ENCODE assay signal across 8 cellular contexts in genomic region chr6:149745252-149745651, GRCh38. TPM values are rescaled to one million over a fixed set of nuclear protein-coding genes. Genes with fewer than 3 reads are reported as not detected.
DNase-seq lines count a peak whose midpoint lies in the region; ATAC-seq, FAIRE-seq and TF ChIP-seq lines count a peak whose summit lies in the region.
"Not testable (repeated sequence)": the region's sequence is repeated elsewhere in the genome, so short reads cannot be mapped to it uniquely, and the experiment has no call there.

No MANE protein-coding gene starts in this region.

- not testable (repeated sequence) for ATAC-seq in activated CD4-positive, alpha-beta T cell treated with anti-CD3 and anti-CD28 coated beads for 36 hours; GM12878; pancreas

- H3K4me1 Mint-ChIP-seq in activated CD4-positive, alpha-beta T cell treated with anti-CD3 and anti-CD28 coated beads for 36 hours = peaks cover 21% of the 10 kb centered on the region

- SMC1A ChIA-PET in GM12878 (lab: Charles Lee; ENCODE audit: uncharacterized antibody, unreplicated experiment) = interaction anchor here (1.2 to 1.5 kb wide), 3 partner anchors 12 to 79 kb away, joined by 3 to 5 read pairs (median 4); no protein-coding TSS in a partner anchor

- H2AFZ ChIP-seq in Loucy (ENCODE audit: low read length); GM12878 (ENCODE audit: control insufficient read depth, low read depth, low read length): not testable (repeated sequence)

- H3K36me3 ChIP-seq in DOHH2 (ENCODE audit: control insufficient read depth, low read length) (peaks cover 45% of the 10 kb centered on the region), Loucy (ENCODE audit: insufficient read depth, low read length) (peaks cover 23% of the 10 kb centered on the region), GM12878 (ENCODE audit: control insufficient read depth in 2 of 2, insufficient read depth in 2 of 2, low read length in 1 of 2) (peaks cover 3 to 12% of the 10 kb centered on the region in 2 experiments), esophagus squamous epithelium (peaks cover 9 to 41% (median 16%) of the 10 kb centered on the region in 3 donors), liver (ENCODE audit: control insufficient read depth in 4 of 4, insufficient read depth in 3 of 4, low read depth in 1 of 4, low read length in 3 of 4) (peaks cover 8 to 22% (median 16%) of the 10 kb centered on the region in 4 donors), pancreas (peaks cover 0 to 22% (median 4%) of the 10 kb centered on the region in 3 donors), tibial artery (peaks cover 23 to 34% (median 32%) of the 10 kb centered on the region in 3 donors)

- peaks cover 22% of the 10 kb centered on the region for H3K4me1 ChIP-seq in DOHH2 (ENCODE audit: control insufficient read depth, low read length)
- H3K4me1 ChIP-seq in Loucy (ENCODE audit: insufficient read depth, low read length, poor library complexity, severe bottlenecking) = peaks cover 15% of the 10 kb centered on the region
- not testable (repeated sequence) for H3K4me1 ChIP-seq in GM12878 (ENCODE audit: control insufficient read depth, insufficient read depth, low read length)
- H3K4me1 ChIP-seq in esophagus squamous epithelium = peaks cover 5 to 39% (median 6%) of the 10 kb centered on the region in 3 donors
- H3K4me1 ChIP-seq in liver (ENCODE audit: control insufficient read depth in 4 of 4, insufficient read depth in 4 of 4, low read length in 3 of 4) = peaks cover 3 to 20% (median 14%) of the 10 kb centered on the region in 4 donors
- peaks cover 0 to 14% (median 3%) of the 10 kb centered on the region in 3 donors for H3K4me1 ChIP-seq in pancreas
- H3K4me1 ChIP-seq in tibial artery = peaks cover 0 to 20% (median 10%) of the 10 kb centered on the region in 4 donors

- H4K20me1 ChIP-seq in DOHH2 (ENCODE audit: control insufficient read depth, insufficient read depth, low read depth, low read length); GM12878 (ENCODE audit: control insufficient read depth, insufficient read depth): not testable (repeated sequence)
- peaks cover 16% of the 10 kb centered on the region for H4K20me1 ChIP-seq in Loucy (ENCODE audit: insufficient read depth, low read length, poor library complexity, severe bottlenecking)

- CTCF ChIA-PET in activated CD4-positive, alpha-beta T cell treated with anti-CD3 and anti-CD28 coated beads for 36 hours (lab: Charles Lee) = interaction anchor here (0.7 to 2.7 kb wide), 9 partner anchors 14 to 94 kb away, joined by 3 to 12 read pairs (median 3); partner anchors contain the start of gene LATS1
- CTCF ChIA-PET in GM12878 (lab: Yijun Ruan, JAX) = interaction anchor here (0.8 to 1.6 kb wide), 5 partner anchors 10 to 183 kb away, joined by 3 to 4 read pairs (median 4); partner anchors contain the start of gene LATS1

- not testable (repeated sequence) for H3K9me3 Mint-ChIP-seq in activated CD4-positive, alpha-beta T cell treated with anti-CD3 and anti-CD28 coated beads for 36 hours (ENCODE audit: low read depth)

- not testable (repeated sequence) for H3K27ac ChIP-seq in DOHH2 (ENCODE audit: low read depth, low read length); GM12878 (ENCODE audit: control insufficient read depth, insufficient read depth); liver (ENCODE audit: low read depth in 1 of 2, low read length in 2 of 2); pancreas; tibial artery
- H3K27ac ChIP-seq in esophagus squamous epithelium = peak overlapping the region in 3 of 4 donors; percentile 82 to 93 (median 88)

- H3K9me2 ChIP-seq in DOHH2 (replicated peaks; ENCODE audit: control insufficient read depth, low read length); Loucy (replicated peaks; ENCODE audit: low read depth, low read length): not testable (repeated sequence)

- H3K36me3 Mint-ChIP-seq in activated CD4-positive, alpha-beta T cell treated with anti-CD3 and anti-CD28 coated beads for 36 hours (ENCODE audit: low read depth) = peaks cover 29% of the 10 kb centered on the region

- TF ChIP-seq EP300 in GM12878 (IDR thresholded peaks at IDR 0.05; ENCODE audit: borderline replicate concordance in 1 of 2, control insufficient read depth in 1 of 2, low read depth in 2 of 2, low read length in 2 of 2) = not testable (repeated sequence)

- intact Hi-C loops in activated CD4-positive, alpha-beta T cell treated with anti-CD3 and anti-CD28 coated beads for 36 hours (cut with DNase I, micrococcal nuclease) = loop anchor here (5.0 kb wide), 3 partner anchors 217 to 1707 kb away; partner anchors contain the start of genes ULBP1 (in 2 of the 2), MTHFD1L (in 1 of the 2) and RMND1 (in 1 of the 2)
- intact Hi-C loops in GM12878 (cut with micrococcal nuclease; ENCODE audit: unreplicated experiment) = loop anchor here (5.0 kb wide), 1 partner anchor 178 kb away; the partner anchor contains the start of gene GINM1
- intact Hi-C loops in esophagus squamous epithelium (cut with DNase I); pancreas (cut with DNase I); tibial artery (cut with DNase I; ENCODE audit: low total_unique reads): not testable (repeated sequence)

- H3K4me3 Mint-ChIP-seq in activated CD4-positive, alpha-beta T cell treated with anti-CD3 and anti-CD28 coated beads for 36 hours = peak overlapping the region; percentile 98

- BruUV-seq in GM12878 (replicated peaks; lab: Mats Ljungman, UMichigan) = not testable (repeated sequence)

- H3K27me3 Mint-ChIP-seq in activated CD4-positive, alpha-beta T cell treated with anti-CD3 and anti-CD28 coated beads for 36 hours = not testable (repeated sequence)

- not testable (repeated sequence) for TF ChIP-seq POLR2A in GM12878 (IDR thresholded peaks at IDR 0.05; ENCODE audit: low read depth, low read length); esophagus squamous epithelium (IDR thresholded peaks at IDR 0.05)

- H3K79me2 ChIP-seq in DOHH2 (ENCODE audit: control insufficient read depth, low read length) = peaks cover 47% of the 10 kb centered on the region
- peaks cover 48% of the 10 kb centered on the region for H3K79me2 ChIP-seq in Loucy (ENCODE audit: insufficient read depth, low read length)
- peaks cover 19% of the 10 kb centered on the region for H3K79me2 ChIP-seq in GM12878 (ENCODE audit: control insufficient read depth, insufficient read depth, low read length)

- FAIRE-seq in GM12878 (lab: Jason Lieb, UNC); pancreas (lab: Jason Lieb, UNC): not testable (repeated sequence)

- TF ChIP-seq RAD21 in GM12878 (IDR thresholded peaks at IDR 0.05; ENCODE audit: insufficient read depth, low read depth, low read length); liver (IDR thresholded peaks at IDR 0.05): not testable (repeated sequence)

- 58% methylated on average over 10 of the region's 10 CpGs for WGBS in GM12878 (ENCODE audit: insufficient coverage, insufficient replicate concordance, low lambda C conversion rate, missing lambda C conversion rate)
- WGBS in esophagus squamous epithelium, 2 donors = 69 to 83% methylated on average over 10 of the region's 10 CpGs
- 76% methylated on average over 10 of the region's 10 CpGs for WGBS in liver
- WGBS in pancreas, 2 donors = 61 to 75% methylated on average over 10 of the region's 10 CpGs

- not testable (repeated sequence) for DNase-seq in activated CD4-positive, alpha-beta T cell treated with anti-CD3 and anti-CD28 coated beads for 36 hours; GM12878 (ENCODE audit: low read depth, low spot score); esophagus squamous epithelium (lab: John Stamatoyannopoulos, UW); pancreas; tibial artery

- RAD21 ChIA-PET in GM12878 (lab: Charles Lee; ENCODE audit: unreplicated experiment) = interaction anchor here (0.6 to 1.2 kb wide), 2 partner anchors 77 to 80 kb away, joined by 3 to 4 read pairs; no protein-coding TSS in a partner anchor

- peak overlapping the region; percentile 96 for H3K27ac Mint-ChIP-seq in activated CD4-positive, alpha-beta T cell treated with anti-CD3 and anti-CD28 coated beads for 36 hours

- H3K27me3 ChIP-seq in DOHH2 (ENCODE audit: control insufficient read depth, low read length); Loucy (ENCODE audit: insufficient read depth, low read length, poor library complexity, severe bottlenecking); GM12878 (replicated peaks in 1 of 2; ENCODE audit: control insufficient read depth in 2 of 2, insufficient read depth in 2 of 2, low read length in 1 of 2); esophagus squamous epithelium; liver (ENCODE audit: control insufficient read depth in 4 of 4, insufficient read depth in 4 of 4, low read length in 3 of 4); pancreas; tibial artery: not testable (repeated sequence)

- TF ChIP-seq CTCF in DOHH2 (IDR thresholded peaks at IDR 0.05; ENCODE audit: low read depth, low read length, poor library complexity, severe bottlenecking); Loucy (conservative IDR thresholded peaks at IDR 0.05; ENCODE audit: low read length); GM12878 (IDR thresholded peaks at IDR 0.05 in 2 of 3, conservative IDR thresholded peaks at IDR 0.05 in 1 of 3; ENCODE audit: control insufficient read depth in 2 of 3, extremely low read depth in 1 of 3, insufficient read depth in 1 of 3, low read depth in 3 of 3, low read length in 3 of 3); esophagus squamous epithelium (IDR thresholded peaks at IDR 0.05); liver (IDR thresholded peaks at IDR 0.05; ENCODE audit: low read depth, low read length, missing input control); pancreas (IDR thresholded peaks at IDR 0.05); tibial artery (IDR thresholded peaks at IDR 0.05): not testable (repeated sequence)

- POLR2A ChIA-PET in activated CD4-positive, alpha-beta T cell treated with anti-CD3 and anti-CD28 coated beads for 36 hours (lab: Charles Lee) = not testable (repeated sequence)
- POLR2A ChIA-PET in GM12878 (lab: Charles Lee) = interaction anchor here (0.7 to 1.8 kb wide), 4 partner anchors 9 to 259 kb away, joined by 3 to 7 read pairs (median 4); partner anchors contain the start of gene LATS1

- not testable (repeated sequence) for H3K9me3 ChIP-seq in DOHH2 (ENCODE audit: control insufficient read depth, insufficient read depth, low read length); Loucy (ENCODE audit: insufficient read depth, low read depth, low read length); GM12878 (replicated peaks; ENCODE audit: control insufficient read depth, insufficient read depth, low read length); esophagus squamous epithelium; liver (ENCODE audit: control insufficient read depth in 4 of 4, low read length in 3 of 4); pancreas; tibial artery

- H3K4me2 ChIP-seq in DOHH2 (ENCODE audit: low read length) (peak overlapping the region; percentile 70), Loucy (ENCODE audit: low read depth, low read length, poor library complexity, severe bottlenecking) (peak overlapping the region; percentile 91), GM12878 (ENCODE audit: control insufficient read depth, insufficient read depth) (peak overlapping the region; percentile 48)

- in situ Hi-C loops in GM12878 (cut with MboI) = not testable (repeated sequence)

- peak overlapping the region; percentile 93 for H3K9ac ChIP-seq in Loucy (ENCODE audit: low read depth, low read length, poor library complexity, severe bottlenecking)
- H3K9ac ChIP-seq in GM12878 (ENCODE audit: control insufficient read depth, insufficient read depth, low read length) = peak overlapping the region; percentile 95
- not testable (repeated sequence) for H3K9ac ChIP-seq in liver (ENCODE audit: low read depth in 1 of 2, low read length in 2 of 2)

- not testable (repeated sequence) for H3F3A ChIP-seq in DOHH2 (ENCODE audit: control insufficient read depth, insufficient read depth); Loucy (ENCODE audit: low read depth)

- peak overlapping the region; percentile 97 for H3K4me3 ChIP-seq in DOHH2 (ENCODE audit: low read length)
- peak overlapping the region; percentile 95 for H3K4me3 ChIP-seq in Loucy (ENCODE audit: low read length, poor library complexity, severe bottlenecking)
- peak overlapping the region; percentile 90 for H3K4me3 ChIP-seq in GM12878
- H3K4me3 ChIP-seq in esophagus squamous epithelium = peak overlapping the region in 3 of 4 donors; percentile 82 to 84 (median 84)
- peak overlapping the region in 2 of 3 donors; percentile 78 to 93 for H3K4me3 ChIP-seq in liver (ENCODE audit: low read depth in 1 of 3, low read length in 3 of 3)
- peak overlapping the region in 3 of 4 donors; percentile 72 to 81 (median 75) for H3K4me3 ChIP-seq in pancreas
- H3K4me3 ChIP-seq in tibial artery = peak overlapping the region; percentile 70 to 73

RNA-seq across cellular contexts. Expression of gene NUP43, which starts 1.1 kb away (rescaled TPM):
- total RNA-seq in activated CD4-positive, alpha-beta T cell treated with anti-CD3 and anti-CD28 coated beads for 36 hours = 10 to 100 TPM; 80.5 to 89.4 TPM
- total RNA-seq in GM12878 (2013; cell fraction: nucleolus; rRNA removed) = 60.5 and 75.5 TPM in 2 replicates
- total RNA-seq in GM12878 (2014; rRNA removed) (25.9 and 29.5 TPM in 2 replicates), GM12878 (2014; rRNA removed; fragmentation: Illumina TruSeq; extraction: Trizol) (31.9 and 32.2 TPM in 2 replicates), GM12878 (2021) (34.8 and 44.5 TPM in 2 replicates), esophagus squamous epithelium (10 to 100 TPM in 3 of 4 donors, 1 to 10 TPM in 1; 7.1 to 18.8 (median 16.4) TPM), liver (10 to 100 TPM; 16.2 to 18.5 TPM), pancreas (10 to 100 TPM; 13.1 to 21.0 (median 16.6) TPM)
- polyA plus RNA-seq in GM12878 (2011; ENCODE audit: low read depth) = 10.0 TPM
- polyA plus RNA-seq in GM12878 (2011; rRNA removed) (54.2 and 67.5 TPM in 2 replicates), GM12878 (2014; fragmentation: Illumina TruSeq; extraction: Trizol) (29.6 and 36.2 TPM in 2 replicates), GM12878 (2014; fragmentation: Nextera tagmentation; extraction: Ambion mirVana) (10 to 100 TPM in 1 of 2 experiments, 1 to 10 TPM in 1; 8.9 to 10.4 TPM), GM12878 (2014; rRNA removed) (23.2 and 26.6 TPM in 2 replicates), GM12878 (2016; fragmentation: Nextera tagmentation; extraction: Ambion mirVana) (10 to 100 TPM; 21.8 to 28.8 TPM), liver (1 to 10 TPM; 3.2 to 4.6 TPM), pancreas (1 to 10 TPM; 7.2 to 7.8 TPM)
- 27.6 and 27.8 TPM in 2 replicates for polyA plus RNA-seq in GM12878 (2011; cell fraction: cytosol; rRNA removed)
- polyA plus RNA-seq in GM12878 (2011; cell fraction: nucleus; rRNA removed) = 31.0 and 33.8 TPM in 2 replicates
- polyA plus RNA-seq in GM12878 (2012) = 13.3 and 16.2 TPM in 2 replicates
- 84.3 and 161 TPM in 2 replicates for polyA minus RNA-seq in GM12878 (2011; rRNA and poly(A)+ RNA removed)
- polyA minus RNA-seq in GM12878 (2011; cell fraction: cytosol; rRNA and poly(A)+ RNA removed) = 34.1 and 34.8 TPM in 2 replicates
- polyA minus RNA-seq in GM12878 (2011; cell fraction: nucleus; rRNA and poly(A)+ RNA removed) = 11.0 and 16.0 TPM in 2 replicates

RNA-seq across cellular contexts. Expression of gene PCMT1, which starts 4.3 kb away (rescaled TPM):
- total RNA-seq in activated CD4-positive, alpha-beta T cell treated with anti-CD3 and anti-CD28 coated beads for 36 hours = 10 to 100 TPM; 90.1 to 91.3 TPM
- total RNA-seq in GM12878 (2013; cell fraction: nucleolus; rRNA removed) = 39.6 and 40.5 TPM in 2 replicates
- total RNA-seq in GM12878 (2014; rRNA removed) (45.1 and 48.7 TPM in 2 replicates), GM12878 (2014; rRNA removed; fragmentation: Illumina TruSeq; extraction: Trizol) (45.1 and 48.5 TPM in 2 replicates), GM12878 (2021) (53.0 and 56.0 TPM in 2 replicates), esophagus squamous epithelium (100 to 1,000 TPM in 1 of 4 donors, 10 to 100 TPM in 3; 77.5 to 101 (median 88.0) TPM), liver (10 to 100 TPM; 72.7 to 77.2 TPM), pancreas (10 to 100 TPM; 20.3 to 33.2 (median 26.9) TPM)
- polyA plus RNA-seq in GM12878 (2011; ENCODE audit: low read depth) = 28.2 TPM
- polyA plus RNA-seq in GM12878 (2011; rRNA removed) (114 and 137 TPM in 2 replicates), GM12878 (2014; fragmentation: Illumina TruSeq; extraction: Trizol) (49.4 and 62.3 TPM in 2 replicates), GM12878 (2014; fragmentation: Nextera tagmentation; extraction: Ambion mirVana) (100 to 1,000 TPM in 1 of 2 experiments, 10 to 100 TPM in 1; 87.6 to 114 TPM), GM12878 (2014; rRNA removed) (72.1 and 74.8 TPM in 2 replicates), GM12878 (2016; fragmentation: Nextera tagmentation; extraction: Ambion mirVana) (100 to 1,000 TPM; 122 to 126 TPM), liver (10 to 100 TPM; 56.8 to 78.8 TPM), pancreas (10 to 100 TPM in 1 of 2 donors, 1 to 10 TPM in 1; 9.7 to 35.6 TPM)
- polyA plus RNA-seq in GM12878 (2011; cell fraction: cytosol; rRNA removed) = 114 and 126 TPM in 2 replicates
- 43.6 and 54.1 TPM in 2 replicates for polyA plus RNA-seq in GM12878 (2011; cell fraction: nucleus; rRNA removed)
- 39.2 and 46.1 TPM in 2 replicates for polyA plus RNA-seq in GM12878 (2012)
- polyA minus RNA-seq in GM12878 (2011; rRNA and poly(A)+ RNA removed) = 72.0 and 93.3 TPM in 2 replicates
- 26.7 and 28.1 TPM in 2 replicates for polyA minus RNA-seq in GM12878 (2011; cell fraction: cytosol; rRNA and poly(A)+ RNA removed)
- 13.5 and 16.2 TPM in 2 replicates for polyA minus RNA-seq in GM12878 (2011; cell fraction: nucleus; rRNA and poly(A)+ RNA removed)

RNA-seq across cellular contexts. Expression of gene LATS1, which starts 27.4 kb away (rescaled TPM):
- 10 to 100 TPM; 21.2 to 23.5 TPM for total RNA-seq in activated CD4-positive, alpha-beta T cell treated with anti-CD3 and anti-CD28 coated beads for 36 hours
- 54.5 and 56.4 TPM in 2 replicates for total RNA-seq in GM12878 (2013; cell fraction: nucleolus; rRNA removed)
- 10.7 and 11.0 TPM in 2 replicates for total RNA-seq in GM12878 (2014; rRNA removed)
- total RNA-seq in GM12878 (2014; rRNA removed; fragmentation: Illumina TruSeq; extraction: Trizol) = 13.5 and 13.8 TPM in 2 replicates
- total RNA-seq in GM12878 (2021) = 15.5 and 15.6 TPM in 2 replicates
- 6.1 TPM for polyA plus RNA-seq in GM12878 (2011; ENCODE audit: low read depth)
- polyA plus RNA-seq in GM12878 (2011; rRNA removed) = 9.7 and 10.1 TPM in 2 replicates
- 7.9 and 10.1 TPM in 2 replicates for polyA plus RNA-seq in GM12878 (2011; cell fraction: cytosol; rRNA removed)
- polyA plus RNA-seq in GM12878 (2011; cell fraction: nucleus; rRNA removed) = 9.4 and 10.3 TPM in 2 replicates
- polyA plus RNA-seq in GM12878 (2012) = 6.8 and 7.7 TPM in 2 replicates
- polyA plus RNA-seq in GM12878 (2014; fragmentation: Illumina TruSeq; extraction: Trizol) = 11.8 and 13.4 TPM in 2 replicates
- polyA plus RNA-seq in GM12878 (2014; fragmentation: Nextera tagmentation; extraction: Ambion mirVana) = 1 to 10 TPM; 2.1 to 2.4 TPM
- 5.4 and 7.3 TPM in 2 replicates for polyA plus RNA-seq in GM12878 (2014; rRNA removed)
- 10 to 100 TPM; 10.9 to 11.1 TPM for polyA plus RNA-seq in GM12878 (2016; fragmentation: Nextera tagmentation; extraction: Ambion mirVana)
- 19.7 and 27.6 TPM in 2 replicates for polyA minus RNA-seq in GM12878 (2011; rRNA and poly(A)+ RNA removed)
- polyA minus RNA-seq in GM12878 (2011; cell fraction: cytosol; rRNA and poly(A)+ RNA removed) = 7.9 and 10.6 TPM in 2 replicates
- polyA minus RNA-seq in GM12878 (2011; cell fraction: nucleus; rRNA and poly(A)+ RNA removed) = 15.0 and 20.8 TPM in 2 replicates
- 10 to 100 TPM; 12.1 to 21.2 (median 15.5) TPM for total RNA-seq in esophagus squamous epithelium
- 1 to 10 TPM; 8.3 to 9.2 TPM for total RNA-seq in liver
- 1 to 10 TPM; 2.7 to 2.8 TPM for polyA plus RNA-seq in liver
- 10 to 100 TPM in 3 of 6 donors, 1 to 10 TPM in 3; 8.8 to 17.4 (median 10.4) TPM for total RNA-seq in pancreas
- polyA plus RNA-seq in pancreas = 1 to 10 TPM; 5.2 to 6.1 TPM
